In the genomic region with DNA sequence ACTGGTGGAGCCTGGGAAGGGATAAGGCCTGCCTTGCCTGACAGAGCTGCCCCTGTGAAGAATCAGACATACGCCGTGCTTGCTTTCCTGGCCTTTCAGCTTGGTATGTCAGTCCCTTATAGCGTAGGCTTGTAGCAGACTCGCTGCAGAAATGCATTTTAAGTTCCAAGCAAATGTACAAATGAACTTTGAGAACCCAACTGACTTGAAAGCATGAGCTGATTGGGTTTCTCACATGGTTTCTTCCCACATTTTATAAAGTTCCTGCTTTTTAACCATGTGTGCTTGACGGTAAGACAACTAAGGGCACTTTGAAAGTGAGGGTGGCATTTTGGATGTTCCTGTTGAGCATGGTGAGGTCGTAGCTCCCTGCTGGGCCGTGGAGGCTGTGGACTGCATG, we compare ENCODE assay signal across 19 cellular contexts.
DNase-seq lines count a peak whose midpoint lies in the region; ATAC-seq and TF ChIP-seq lines count a peak whose summit lies in the region.
"Had no signal": no experiment of that assay in that cellular context is flagged by ENCODE, and none has a peak within 500 bp of the region (broad histone marks: within the 10 kb centered on the region; RNA-seq: fewer than 3 reads in every experiment).

No MANE protein-coding gene starts in this region.

- peak overlapping the region; percentile 46 for H3K18ac ChIP-seq in trophoblast cell (ENCODE audit: low read length)

- H2BK5ac ChIP-seq in trophoblast cell (ENCODE audit: low read depth, low read length, poor library complexity), result no peak overlapping the region

- TF ChIP-seq CTCF in fibroblast of villous mesenchyme (IDR thresholded peaks at IDR 0.05; ENCODE audit: insufficient read depth, low read depth, low read length) (no peak), mucosa of descending colon (IDR thresholded peaks at IDR 0.05) (no peak)

- peak overlapping the region; percentile 30 for H2AFZ ChIP-seq in trophoblast cell (ENCODE audit: insufficient read depth, low read length, poor library complexity)
- H2AFZ ChIP-seq: GM23338 had no signal

- H2BK120ac ChIP-seq in trophoblast cell (ENCODE audit: insufficient read depth, low read length, poor library complexity), result no peak overlapping the region

- WGBS in trophoblast cell (ENCODE audit: extremely low coverage, insufficient coverage, insufficient read length), result no CpG with 5 or more reads among the region's 7 CpGs

- H3K9me3 ChIP-seq in trophoblast cell (ENCODE audit: insufficient read depth, low read depth, low read length), result peaks cover 2% of the 10 kb centered on the region
- peaks cover 8% of the 10 kb centered on the region; the same call in 1 of the 2 replicates for H3K9me3 ChIP-seq in MG63
- H3K9me3 ChIP-seq in mucosa of descending colon, result peaks cover 7% of the 10 kb centered on the region
- H3K9me3 ChIP-seq: BE2C had no signal

- H3K79me1 ChIP-seq in trophoblast cell (ENCODE audit: low read length), result no peaks in the 10 kb centered on the region

- no peak overlapping the region for H3K23ac ChIP-seq in trophoblast cell (ENCODE audit: low read length)

- H3K9ac ChIP-seq in trophoblast cell (ENCODE audit: low read length), result no peak overlapping the region

- no peak overlapping the region for H3K4me2 ChIP-seq in trophoblast cell (ENCODE audit: low read length)
- H3K4me2 ChIP-seq: GM23338 had no signal

- peaks cover 5 to 6% of the 10 kb centered on the region in 2 experiments for H3K4me1 ChIP-seq in trophoblast cell (ENCODE audit: control insufficient read depth in 1 of 2, insufficient read depth in 2 of 2, low read length in 2 of 2)
- no peaks in the 10 kb centered on the region for H3K4me1 ChIP-seq in mucosa of descending colon (ENCODE audit: low read depth)
- H3K4me1 ChIP-seq: BE2C had no signal

- H3K4me3 ChIP-seq in fibroblast of villous mesenchyme (ENCODE audit: low read depth, low read length) (no peak overlapping the region), trophoblast cell (ENCODE audit: low read depth, low read length) (no peak overlapping the region), MG63 (no peak overlapping the region), mucosa of descending colon (no peak overlapping the region)
- H3K4me3 ChIP-seq: GM23338 had no signal

- H3K27me3 ChIP-seq in trophoblast cell (ENCODE audit: insufficient read depth, low read length), result no peaks in the 10 kb centered on the region
- H3K27me3 ChIP-seq in MG63, result no peaks in the 10 kb centered on the region
- H3K27me3 ChIP-seq: BE2C had no signal

- H3K36me3 ChIP-seq in trophoblast cell (ENCODE audit: control insufficient read depth in 1 of 2, insufficient read depth in 2 of 2, low read length in 2 of 2) (no peaks in the 10 kb centered on the region), MG63 (no peaks in the 10 kb centered on the region), mucosa of descending colon (ENCODE audit: low read depth) (no peaks in the 10 kb centered on the region)
- H3K36me3 ChIP-seq: BE2C had no signal

- H4K12ac ChIP-seq in trophoblast cell (ENCODE audit: low read depth, low read length), result no peak overlapping the region

- H2BK12ac ChIP-seq in trophoblast cell (ENCODE audit: low read length), result no peak overlapping the region

- H3K14ac ChIP-seq in trophoblast cell (ENCODE audit: low read length), result no peak overlapping the region

- H3K4ac ChIP-seq in trophoblast cell (ENCODE audit: low read depth, low read length), result no peak overlapping the region

- intact Hi-C loops in mucosa of descending colon (cut with DNase I, micrococcal nuclease), result no loop called here

- no peak overlapping the region for H3K27ac ChIP-seq in trophoblast cell (ENCODE audit: low read depth, low read length)
- H3K27ac ChIP-seq: 22Rv1 had no signal

- peaks cover 1% of the 10 kb centered on the region for H3K79me2 ChIP-seq in trophoblast cell (ENCODE audit: control insufficient read depth, insufficient read depth, low read length, poor library complexity)

- DNase-seq in DMS 273 (lab: John Stamatoyannopoulos, UW; ENCODE audit: unreplicated experiment) (peak; percentile 32), DMS 273 treated with DMSO at 0.1 percent for 48 hours (lab: John Stamatoyannopoulos, UW) (no peak), OCI-M1 (lab: John Stamatoyannopoulos, UW) (peak; percentile 37), fibroblast of villous mesenchyme (ENCODE audit: low read depth) (peak; percentile 16), trophoblast cell (no peak), MG63 (no peak), mucosa of descending colon (no peak), NCI-H82 (lab: John Stamatoyannopoulos, UW) (no peak)
- DNase-seq: BE2C; Calu3; CD4-positive, alpha-beta T cell; DMS79; Kasumi-1; NCI-H1105; NCI-H1694; NCI-H510A treated with DMSO at 0.1 percent for 48 hours had no signal

- no peak for ATAC-seq in mucosa of descending colon
- ATAC-seq: GM23338, Panc1 had no signal

- no peak overlapping the region for H4K8ac ChIP-seq in trophoblast cell (ENCODE audit: low read depth, low read length)

- H4K91ac ChIP-seq in trophoblast cell (ENCODE audit: low read depth, low read length), result no peak overlapping the region

- H2AK5ac ChIP-seq in trophoblast cell (ENCODE audit: low read length), result no peak overlapping the region

Comparison
In these comparisons a context has a peak if more than half of its experiments do, and no peak if none do; other contexts are left out.
1. DNase-seq: peak in DMS 273 (single experiment), OCI-M1 (single experiment) and fibroblast of villous mesenchyme (single experiment); none in DMS 273 treated with DMSO at 0.1 percent for 48 hours (single experiment), trophoblast cell (0 of 2), MG63 (single experiment), mucosa of descending colon (0 of 3) and NCI-H82 (single experiment).